8 cellular contexts compared by ENCODE assay signal in genomic region chr10:118753331-118753730, GRCh38. TPM values are rescaled to one million over a fixed set of nuclear protein-coding genes. Genes with fewer than 3 reads are reported as not detected.
DNase-seq lines count a peak whose midpoint lies in the region; ATAC-seq, FAIRE-seq and TF ChIP-seq lines count a peak whose summit lies in the region.

No MANE protein-coding gene starts in this region.

- intact Hi-C loops in lower leg skin (cut with DNase I; ENCODE audit: low total_unique reads): no loop called here

- peaks cover 10% of the 10 kb centered on the region for H3K4me1 ChIP-seq in astrocyte (ENCODE audit: insufficient read depth, low read length)
- peaks cover 18 to 35% (median 26%) of the 10 kb centered on the region in 4 donors for H3K4me1 ChIP-seq in upper lobe of left lung

- no peaks in the 10 kb centered on the region for H3K9me3 ChIP-seq in astrocyte (ENCODE audit: insufficient read depth, low read depth, low read length)
- no peaks in the 10 kb centered on the region for H3K9me3 ChIP-seq in upper lobe of left lung

- H3K36me3 Mint-ChIP-seq in activated naive CD4-positive, alpha-beta T cell treated with anti-CD3 and anti-CD28 coated beads, Interleukin-2, amount 10 ng/mL, durations not matched to agents 7 days and 5 days: peaks cover 12% of the 10 kb centered on the region
- H3K36me3 Mint-ChIP-seq in astrocyte (ENCODE audit: low read depth, unreplicated experiment): peaks cover 5% of the 10 kb centered on the region

- H3K36me3 ChIP-seq in astrocyte (ENCODE audit: insufficient read depth, low read length): no peaks in the 10 kb centered on the region
- H3K36me3 ChIP-seq in upper lobe of left lung: no peaks in the 10 kb centered on the region

- peak overlapping the region; percentile 95 for H3K9ac ChIP-seq in astrocyte (ENCODE audit: low read length)

- no peak for TF ChIP-seq EP300 in upper lobe of left lung (IDR thresholded peaks at IDR 0.05)

- H3K4me1 Mint-ChIP-seq in activated naive CD4-positive, alpha-beta T cell treated with anti-CD3 and anti-CD28 coated beads, Interleukin-2, amount 10 ng/mL, durations not matched to agents 7 days and 5 days: peaks cover 32% of the 10 kb centered on the region
- H3K4me1 Mint-ChIP-seq in astrocyte (ENCODE audit: low read depth, unreplicated experiment): peaks cover 14% of the 10 kb centered on the region

- peaks cover 55% of the 10 kb centered on the region for H4K20me1 ChIP-seq in astrocyte (ENCODE audit: insufficient read depth, low read length)

- H2AFZ ChIP-seq in astrocyte (ENCODE audit: low read depth, low read length): no peak overlapping the region

- no peaks in the 10 kb centered on the region for H3K9me3 Mint-ChIP-seq in activated naive CD4-positive, alpha-beta T cell treated with anti-CD3 and anti-CD28 coated beads, Interleukin-2, amount 10 ng/mL, durations not matched to agents 7 days and 5 days
- peaks cover 1% of the 10 kb centered on the region for H3K9me3 Mint-ChIP-seq in astrocyte (ENCODE audit: unreplicated experiment)

- peak overlapping the region; percentile 85 for H3K27ac Mint-ChIP-seq in activated naive CD4-positive, alpha-beta T cell treated with anti-CD3 and anti-CD28 coated beads, Interleukin-2, amount 10 ng/mL, durations not matched to agents 7 days and 5 days
- H3K27ac Mint-ChIP-seq in astrocyte (ENCODE audit: unreplicated experiment): peak overlapping the region; percentile 70

- H3K79me2 ChIP-seq in astrocyte (ENCODE audit: insufficient read depth, low read length): peaks cover 63% of the 10 kb centered on the region

- H3K27me3 Mint-ChIP-seq in activated naive CD4-positive, alpha-beta T cell treated with anti-CD3 and anti-CD28 coated beads, Interleukin-2, amount 10 ng/mL, durations not matched to agents 7 days and 5 days: peaks cover 18% of the 10 kb centered on the region
- H3K27me3 Mint-ChIP-seq in astrocyte (ENCODE audit: low read depth, unreplicated experiment): no peaks in the 10 kb centered on the region

- no peak for TF ChIP-seq CTCF in astrocyte (IDR thresholded peaks at IDR 0.05; ENCODE audit: insufficient read depth, low read depth, low read length)
- no peak for TF ChIP-seq CTCF in lower leg skin (IDR thresholded peaks at IDR 0.05)
- no peak for TF ChIP-seq CTCF in upper lobe of left lung (IDR thresholded peaks at IDR 0.05)

- CTCF ChIA-PET in activated naive CD4-positive, alpha-beta T cell treated with anti-CD3 and anti-CD28 coated beads, Interleukin-2, amount 10 ng/mL, durations not matched to agents 7 days and 5 days (lab: Charles Lee): interaction anchor here (0.9 to 1.8 kb wide), 4 partner anchors 17 to 32 kb away, joined by 3 to 5 read pairs (median 4); no protein-coding TSS in a partner anchor

- H3K27ac ChIP-seq in astrocyte (ENCODE audit: low read depth, low read length) (peak overlapping the region; percentile 84), upper lobe of left lung (peak overlapping the region in 2 of 4 donors; percentile 91 to 95)

- WGBS in lower leg skin, 2 donors: 13 to 14% methylated on average over 5 of the region's 5 CpGs
- 14 to 15% methylated on average over 5 of the region's 5 CpGs for WGBS in upper lobe of left lung, 2 donors

- no peak for FAIRE-seq in astrocyte (lab: Jason Lieb, UNC)

- H3K4me3 Mint-ChIP-seq in activated naive CD4-positive, alpha-beta T cell treated with anti-CD3 and anti-CD28 coated beads, Interleukin-2, amount 10 ng/mL, durations not matched to agents 7 days and 5 days: peak overlapping the region; percentile 93
- peak overlapping the region; percentile 91 for H3K4me3 Mint-ChIP-seq in astrocyte (ENCODE audit: unreplicated experiment)

- no peak for DNase-seq in activated naive CD4-positive, alpha-beta T cell treated with anti-CD3 and anti-CD28 coated beads, Interleukin-2, amount 10 ng/mL, durations not matched to agents 7 days and 5 days
- DNase-seq in activated naive CD4-positive, alpha-beta T cell treated with Interleukin-2 at 50 U/mL for 16 hours: no peak
- peak; percentile 37 for DNase-seq in astrocyte (ENCODE audit: low read depth)
- no peak for DNase-seq in lower leg skin (ENCODE audit: low spot score in 2 of 2)
- no peak for DNase-seq in upper lobe of left lung
- DNase-seq in NOMO-1 treated with DMSO at 0.1 percent for 48 hours (lab: John Stamatoyannopoulos, UW; ENCODE audit: unreplicated experiment): no peak
- no peak for DNase-seq in activated CD8-positive, alpha-beta memory T cell treated with anti-CD3 and anti-CD28 coated beads, Interleukin-2, amount 50 U/mL, for 4 hours

- H3K4me3 ChIP-seq in astrocyte (ENCODE audit: insufficient read depth, low read depth, low read length) (peak overlapping the region; percentile 98), lower leg skin (ENCODE audit: low read depth, poor library complexity, severe bottlenecking) (peak overlapping the region; percentile 100), upper lobe of left lung (peak overlapping the region; percentile 75 to 99 (median 92))

- TF ChIP-seq POLR2A in lower leg skin (IDR thresholded peaks at IDR 0.05) (no peak), upper lobe of left lung (IDR thresholded peaks at IDR 0.05) (no peak)

- peak overlapping the region; percentile 92 for H3K4me2 ChIP-seq in astrocyte (ENCODE audit: low read length)

- H3K27me3 ChIP-seq in astrocyte (ENCODE audit: insufficient read depth, low read length): no peaks in the 10 kb centered on the region
- no peaks in the 10 kb centered on the region for H3K27me3 ChIP-seq in upper lobe of left lung

- ATAC-seq in upper lobe of left lung (ENCODE audit: low FRiP score in 2 of 2): no peak
- no peak for ATAC-seq in HG02759 (IDR thresholded peaks at IDR 0.05; ENCODE audit: unreplicated experiment)

RNA-seq across cellular contexts. Expression of gene CACUL1, which starts 1.4 kb away (rescaled TPM):
- total RNA-seq in astrocyte (49.9 and 52.4 TPM in 2 replicates), lower leg skin (10 to 100 TPM; 20.8 to 33.7 (median 28.2) TPM), upper lobe of left lung (10 to 100 TPM; 23.3 to 44.0 (median 38.2) TPM)
